In genomic region chr6:35919085-35919826, GRCh38 we compare ENCODE assay signal across 1 cellular context.
TF ChIP-seq lines count a peak whose summit lies in the region.

No MANE protein-coding gene starts in this region.

TF ChIP-seq in K562, 482 proteins besides CTCF, POLR2A, EP300 and RAD21 (continued from another document):
- TF ChIP-seq KLF10 (CRISPR knock-in tag; IDR thresholded peaks at IDR 0.05) (0 out of 2 replicates have a peak, but pooled peaks have one; percentile 65), ZFP91 (CRISPR knock-in tag; IDR thresholded peaks at IDR 0.05) (no peak), ZNF263 (CRISPR knock-in tag; IDR thresholded peaks at IDR 0.05; ENCODE audit: borderline replicate concordance) (no peak), TBP (optimal IDR thresholded peaks at IDR 0.05; ENCODE audit: low read depth, low read length) (peak; percentile 3), BRD9 (IDR thresholded peaks at IDR 0.05; ENCODE audit: low read depth, partially characterized antibody) (no peak), MECOM (CRISPR knock-in tag; IDR thresholded peaks at IDR 0.05) (no peak), BRF1 (IDR thresholded peaks at IDR 0.05; ENCODE audit: borderline replicate concordance, extremely low read depth, insufficient read length) (no peak), KLF6 (CRISPR knock-in tag; IDR thresholded peaks at IDR 0.05; ENCODE audit: borderline replicate concordance) (no peak), RCOR1 (IDR thresholded peaks at IDR 0.05; ENCODE audit: borderline replicate concordance in 1 of 2, low read depth in 2 of 2, low read length in 2 of 2) (no peak), PHB2 (IDR thresholded peaks at IDR 0.05; ENCODE audit: low read depth) (no peak), ETV1 (tag; conservative IDR thresholded peaks at IDR 0.05; ENCODE audit: low read depth) (0 out of 2 replicates have a peak, but pooled peaks have one; percentile 40), FOSL1 (tag; conservative IDR thresholded peaks at IDR 0.05) (no peak), ZNF77 (CRISPR knock-in tag; IDR thresholded peaks at IDR 0.05) (no peak), MEIS2 (IDR thresholded peaks at IDR 0.05; ENCODE audit: partially characterized antibody) (no peak), ZSCAN29 (IDR thresholded peaks at IDR 0.05) (0 out of 2 replicates have a peak, but pooled peaks have one; percentile 40), CBFA2T3 (IDR thresholded peaks at IDR 0.05) (peak; percentile 37; the same call in 1 of the 2 replicates), SMARCA5 (IDR thresholded peaks at IDR 0.05) (peak; percentile 42; the same call in 1 of the 2 replicates), ETS2 (tag; IDR thresholded peaks at IDR 0.05; ENCODE audit: borderline replicate concordance, poor library complexity, severe bottlenecking) (no peak), KAT8 (IDR thresholded peaks at IDR 0.05; ENCODE audit: low read depth) (no peak), HIVEP1 (CRISPR knock-in tag; IDR thresholded peaks at IDR 0.05) (no peak), ZNF830 (CRISPR knock-in tag; IDR thresholded peaks at IDR 0.05) (no peak), SMARCA4 (IDR thresholded peaks at IDR 0.05) (0 out of 2 replicates have a peak, but pooled peaks have one; percentile 39), SMAD2 (IDR thresholded peaks at IDR 0.05; ENCODE audit: low read depth, low read length) (no peak), ETV6 (IDR thresholded peaks at IDR 0.05; ENCODE audit: borderline replicate concordance in 1 of 2, low read depth in 2 of 2, low read length in 1 of 2) (no peak), ETV6 (CRISPR knock-in tag; IDR thresholded peaks at IDR 0.05; ENCODE audit: borderline replicate concordance) (no peak), NR2C2 (CRISPR knock-in tag; IDR thresholded peaks at IDR 0.05) (no peak), NR2C2 (tag; IDR thresholded peaks at IDR 0.05) (peak; percentile 43; the same call in 1 of the 2 replicates), TEAD2 (tag; IDR thresholded peaks at IDR 0.05) (no peak), TAL1 (IDR thresholded peaks at IDR 0.05) (no peak), SIN3A (IDR thresholded peaks at IDR 0.05; ENCODE audit: borderline replicate concordance in 2 of 2, control insufficient read depth in 1 of 2, low read depth in 2 of 2, low read length in 2 of 2) (peak in 1 of 2 experiments; percentile 53; a peak in 2 of 4 replicates), MYC (IDR thresholded peaks at IDR 0.05; ENCODE audit: low read depth, low read length) (peak; percentile 27; the same call in 1 of the 2 replicates), MYC (CRISPR knock-in tag; IDR thresholded peaks at IDR 0.05; ENCODE audit: borderline replicate concordance, low read depth) (no peak), HCFC1 (IDR thresholded peaks at IDR 0.05; ENCODE audit: low read depth, low read length) (no peak), MNT (conservative IDR thresholded peaks at IDR 0.05) (peak in 1 of 2 experiments; percentile 49; a peak in 1 of 4 replicates), SREBF2 (CRISPR knock-in tag; IDR thresholded peaks at IDR 0.05) (no peak), NR3C1 (CRISPR knock-in tag; IDR thresholded peaks at IDR 0.05) (no peak), CBFA2T2 (conservative IDR thresholded peaks at IDR 0.05) (no peak), SRF (CRISPR knock-in tag; IDR thresholded peaks at IDR 0.05) (peak in 1 of 2 experiments; percentile 31; a peak in 1 of 4 replicates), FOXO4 (CRISPR knock-in tag; IDR thresholded peaks at IDR 0.05) (no peak), BDP1 (IDR thresholded peaks at IDR 0.05; ENCODE audit: insufficient read depth, insufficient read length) (no peak), MCM3 (IDR thresholded peaks at IDR 0.05) (no peak), ZBED1 (IDR thresholded peaks at IDR 0.05) (no peak), CREB5 (CRISPR knock-in tag; IDR thresholded peaks at IDR 0.05) (no peak), SNIP1 (IDR thresholded peaks at IDR 0.05; ENCODE audit: low read depth) (no peak), HDAC3 (IDR thresholded peaks at IDR 0.05; ENCODE audit: borderline replicate concordance, partially characterized antibody) (no peak), YY1 (IDR thresholded peaks at IDR 0.05; ENCODE audit: borderline replicate concordance in 1 of 3, control insufficient read depth in 1 of 3, extremely low read depth in 1 of 3, insufficient read depth in 3 of 3, insufficient read length in 1 of 3, insufficient replicate concordance in 2 of 3, low read depth in 1 of 3, low read length in 2 of 3) (no peak), TRIM24 (IDR thresholded peaks at IDR 0.05) (no peak)
TF ChIP-seq in K562: peak in this region for 32.
